Comparison of ENCODE assay signal across 8 cellular contexts in the genomic region with DNA sequence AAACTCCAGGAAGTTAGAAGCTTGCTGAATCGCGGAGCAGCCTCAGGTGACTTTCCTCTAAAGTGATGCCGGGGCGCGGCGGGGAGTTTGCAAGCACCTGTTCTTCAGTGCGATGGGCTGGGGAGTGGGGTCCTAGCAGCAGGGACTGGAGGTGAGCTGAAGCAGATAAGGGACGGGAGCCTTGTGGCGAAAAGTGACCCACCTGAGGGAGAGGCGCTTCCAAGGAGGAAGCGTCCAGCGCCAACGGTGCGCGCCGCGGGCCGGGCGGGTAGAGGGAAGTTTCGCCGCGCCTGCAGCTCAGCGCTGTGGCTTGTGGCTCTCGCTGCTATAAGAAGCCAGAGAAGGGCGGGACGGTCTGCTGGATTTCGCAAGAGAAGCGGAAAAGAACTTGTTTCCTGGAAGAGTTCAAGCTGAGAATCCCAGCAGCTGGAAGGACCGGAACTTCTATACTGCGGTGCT. TPM values are rescaled to one million over a fixed set of nuclear protein-coding genes. Genes with fewer than 3 reads are reported as not detected.
DNase-seq lines count a peak whose midpoint lies in the region; ATAC-seq and TF ChIP-seq lines count a peak whose summit lies in the region.

A gene (minus strand): TSS at position 305 of the 459 bp plus-strand sequence. CDS start 22,625 bp downstream, outside the sequence.

- H3K27me3 Mint-ChIP-seq in activated T-cell treated with anti-CD3 and anti-CD28 coated beads, Interleukin-2, amount 50 U/mL, for 72 hours (ENCODE audit: low read depth) = peaks cover 25% of the 10 kb centered on the region

- no peak within 1 kb of the TSS for H3K9ac ChIP-seq in skeletal muscle satellite cell (ENCODE audit: low read depth, low read length)

- H3K4me3 Mint-ChIP-seq in activated T-cell treated with anti-CD3 and anti-CD28 coated beads, Interleukin-2, amount 50 U/mL, for 72 hours = peak within 1 kb of the TSS; percentile 73 to 82

- peak within 1 kb of the TSS; percentile 84 for H3K4me2 ChIP-seq in skeletal muscle satellite cell (ENCODE audit: low read length)

- H3K27ac Mint-ChIP-seq in activated T-cell treated with anti-CD3 and anti-CD28 coated beads, Interleukin-2, amount 50 U/mL, for 72 hours = no peak within 1 kb of the TSS

- H3K36me3 ChIP-seq in brain microvascular endothelial cell (replicated peaks) = no peaks in the 10 kb centered on the region
- no peaks in the 10 kb centered on the region for H3K36me3 ChIP-seq in skeletal muscle satellite cell (ENCODE audit: insufficient read depth, low read length)

- ATAC-seq in activated T-cell treated with anti-CD3 and anti-CD28 coated beads, Interleukin-2, amount 50 U/mL, for 72 hours (replicated peaks in 1 of 2) = no peak
- ATAC-seq in GM21381 (IDR thresholded peaks at IDR 0.05; ENCODE audit: unreplicated experiment) = no peak

- no peaks in the 10 kb centered on the region for H3K9me3 ChIP-seq in skeletal muscle satellite cell (replicated peaks; ENCODE audit: low read length)

- H3K27me3 ChIP-seq in brain microvascular endothelial cell (replicated peaks) = no peaks in the 10 kb centered on the region
- H3K27me3 ChIP-seq in skeletal muscle satellite cell (ENCODE audit: control insufficient read depth, insufficient read depth, low read length) = no peaks in the 10 kb centered on the region

- in situ Hi-C loops in brain microvascular endothelial cell (cut with HindIII; ENCODE audit: low pct_ligation_motif_present, low sequenced_read_pairs) = no loop called here

- H3K4me1 Mint-ChIP-seq in activated T-cell treated with anti-CD3 and anti-CD28 coated beads, Interleukin-2, amount 50 U/mL, for 72 hours (ENCODE audit: low read depth) = peaks cover 7% of the 10 kb centered on the region

- H3K9me3 Mint-ChIP-seq in activated T-cell treated with anti-CD3 and anti-CD28 coated beads, Interleukin-2, amount 50 U/mL, for 72 hours = no peaks in the 10 kb centered on the region

- TF ChIP-seq CTCF in brain microvascular endothelial cell (IDR thresholded peaks at IDR 0.05; ENCODE audit: low read depth, low read length, missing control alignments) = no peak

- H3K4me3 ChIP-seq in brain microvascular endothelial cell (ENCODE audit: low read depth, low read length) = peak within 1 kb of the TSS; percentile 27
- H3K4me3 ChIP-seq in skeletal muscle satellite cell (ENCODE audit: low read length) = peak within 1 kb of the TSS; percentile 62

- peaks cover 17% of the 10 kb centered on the region for H3K4me1 ChIP-seq in skeletal muscle satellite cell (ENCODE audit: control insufficient read depth, insufficient read depth, low read length)

- no peak for DNase-seq in activated T-cell treated with anti-CD3 and anti-CD28 coated beads, Interleukin-2, amount 50 U/mL, for 72 hours
- DNase-seq in activated T-cell treated with anti-CD3 and anti-CD28 coated beads, Interleukin-2, amount 50 U/mL, for 1 hour = no peak
- DNase-seq in brain microvascular endothelial cell (peak; percentile 27), iPS-NIHi7 (ENCODE audit: extremely low spot score) (peak; percentile 63), D341Med (ENCODE audit: low spot score) (no peak)
- DNase-seq in stimulated activated naive CD4-positive, alpha-beta T cell treated with Interleukin-2 at 50 U/mL for 16 hours (lab: John Stamatoyannopoulos, UW) = no peak

- H3K27ac ChIP-seq in brain microvascular endothelial cell = no peak within 1 kb of the TSS

- H3K36me3 Mint-ChIP-seq in activated T-cell treated with anti-CD3 and anti-CD28 coated beads, Interleukin-2, amount 50 U/mL, for 72 hours (ENCODE audit: insufficient read depth in 2 of 2) = no peaks in the 10 kb centered on the region

RNA-seq across cellular contexts. Expression of the gene that starts here (rescaled TPM):
- not detected for total RNA-seq in activated T-cell treated with anti-CD3 and anti-CD28 coated beads, Interleukin-2, amount 50 U/mL, for 72 hours
- 12.2 and 14.6 TPM in 2 replicates for total RNA-seq in skeletal muscle satellite cell (2012; rRNA removed)

Comparison
In these comparisons a context has a peak if more than half of its experiments do, and no peak if none do; other contexts are left out.
1. DNase-seq: peak in brain microvascular endothelial cell (single experiment) and iPS-NIHi7 (single experiment); none in activated T-cell treated with anti-CD3 and anti-CD28 coated beads, Interleukin-2, amount 50 U/mL, for 72 hours (0 of 2), activated T-cell treated with anti-CD3 and anti-CD28 coated beads, Interleukin-2, amount 50 U/mL, for 1 hour (single experiment), D341Med (single experiment) and stimulated activated naive CD4-positive, alpha-beta T cell treated with Interleukin-2 at 50 U/mL for 16 hours (single experiment).